17 cellular contexts compared by ENCODE assay signal in the genomic region with DNA sequence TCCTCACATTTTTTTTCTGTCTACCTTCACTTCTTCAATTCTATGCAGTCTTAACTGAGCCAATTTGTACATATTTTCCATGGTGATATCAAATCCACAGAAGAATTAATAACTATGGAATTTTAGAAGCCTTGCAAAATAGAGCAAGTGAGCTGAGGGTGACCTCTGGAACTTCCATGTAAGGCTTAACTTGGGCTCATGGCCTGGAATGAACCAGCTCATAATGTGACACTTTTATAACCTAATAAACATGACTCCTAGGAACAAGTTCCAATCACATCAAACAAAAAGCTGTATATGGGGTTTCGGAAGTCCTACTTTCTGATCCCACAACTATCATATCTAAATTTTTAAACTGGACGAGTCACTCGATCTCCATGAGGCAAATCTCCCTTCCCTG.
DNase-seq lines count a peak whose midpoint lies in the region; ATAC-seq, FAIRE-seq and TF ChIP-seq lines count a peak whose summit lies in the region.
"Had no signal": no experiment of that assay in that cellular context is flagged by ENCODE, and none has a peak within 500 bp of the region (broad histone marks: within the 10 kb centered on the region; RNA-seq: fewer than 3 reads in every experiment).

No MANE protein-coding gene starts in this region.

- H3K27me3 ChIP-seq in body of pancreas = no peaks in the 10 kb centered on the region
- H3K27me3 ChIP-seq in transverse colon = no peaks in the 10 kb centered on the region
- H3K27me3 ChIP-seq: BLaER1 had no signal

- H3K4me1 ChIP-seq in A549 = peaks cover 15% of the 10 kb centered on the region
- no peaks in the 10 kb centered on the region for H3K4me1 ChIP-seq in body of pancreas
- H3K4me1 ChIP-seq in mucosa of descending colon (ENCODE audit: low read depth) = no peaks in the 10 kb centered on the region
- peaks cover 0 to 27% (median 3%) of the 10 kb centered on the region in 4 donors for H3K4me1 ChIP-seq in transverse colon

- intact Hi-C loops in body of pancreas (cut with DNase I) = no loop called here
- intact Hi-C loops in mucosa of descending colon (cut with DNase I, micrococcal nuclease) = no loop called here
- intact Hi-C loops in transverse colon (cut with DNase I; ENCODE audit: low total_unique reads) = no loop called here

- TF ChIP-seq RAD21 in A549 (conservative IDR thresholded peaks at IDR 0.05 in 1 of 2, IDR thresholded peaks at IDR 0.05 in 1 of 2) = no peak

- WGBS in A549 (ENCODE audit: missing lambda C conversion rate) = 91% methylated on average over 3 of the region's 3 CpGs
- 57 to 68% methylated on average over 3 of the region's 3 CpGs for WGBS in body of pancreas, 2 donors
- WGBS in transverse colon (ENCODE audit: low coverage in 1 of 2), 2 donors = 49 to 57% methylated on average over 1 to 3 of the region's 3 CpGs

- CTCF ChIA-PET in A549 (lab: Yijun Ruan, JAX) = interaction anchor here (1.5 to 8.8 kb wide), 6 partner anchors 13 to 989 kb away, joined by 6 to 85 read pairs (median 9); no protein-coding TSS in a partner anchor

- peak; percentile 88 for FAIRE-seq in A549 (lab: Jason Lieb, UNC)
- FAIRE-seq: GM12878, HepG2 had no signal

- ATAC-seq in A549 (no peak), body of pancreas (peak; percentile 89), mucosa of descending colon (peak; percentile 90), GM18520 (IDR thresholded peaks at IDR 0.05; ENCODE audit: unreplicated experiment) (no peak), GM19463 (IDR thresholded peaks at IDR 0.05; ENCODE audit: unreplicated experiment) (no peak)
- ATAC-seq: GM12878, HepG2 had no signal

- TF ChIP-seq POLR2A in A549 (IDR thresholded peaks at IDR 0.05; ENCODE audit: low read length) (no peak), body of pancreas (IDR thresholded peaks at IDR 0.05) (no peak), transverse colon (IDR thresholded peaks at IDR 0.05) (no peak)

- TF ChIP-seq CTCF in A549 (IDR thresholded peaks at IDR 0.05) (no peak), body of pancreas (IDR thresholded peaks at IDR 0.05) (no peak), mucosa of descending colon (IDR thresholded peaks at IDR 0.05) (no peak), transverse colon (IDR thresholded peaks at IDR 0.05) (no peak)

- in situ Hi-C loops in transverse colon (cut with MboI; ENCODE audit: low pct_ligation_motif_present in 1 of 4, low pct_unique_long_range_greater_than_20kb in 1 of 4, low sequenced_read_pairs in 3 of 4) = no loop called here

- TF ChIP-seq EP300 in A549 (IDR thresholded peaks at IDR 0.05) = no peak
- TF ChIP-seq EP300 in transverse colon (IDR thresholded peaks at IDR 0.05; ENCODE audit: low read depth) = no peak

- DNase-seq in A549 (ENCODE audit: low read depth in 1 of 2, low spot score in 1 of 2) (no peak), body of pancreas (peak in 2 of 4 donors; percentile 21 to 37), mucosa of descending colon (peak in 1 of 3 donors; percentile 56), transverse colon (peak; percentile 15), NCI-H2227 (lab: John Stamatoyannopoulos, UW; ENCODE audit: unreplicated experiment) (no peak)
- DNase-seq: Calu3; CD4-positive, alpha-beta memory T cell; DND-41; EL; H9; KG1 had no signal

- peaks cover 8% of the 10 kb centered on the region; the same call in 2 of the 3 replicates for H3K9me3 ChIP-seq in A549
- H3K9me3 ChIP-seq in body of pancreas = no peaks in the 10 kb centered on the region
- no peaks in the 10 kb centered on the region for H3K9me3 ChIP-seq in mucosa of descending colon
- peaks cover 0 to 7% of the 10 kb centered on the region in 2 donors for H3K9me3 ChIP-seq in transverse colon

- H3K4me3 ChIP-seq in A549 (no peak overlapping the region), body of pancreas (no peak overlapping the region), mucosa of descending colon (no peak overlapping the region), transverse colon (no peak overlapping the region)
- H3K4me3 ChIP-seq: BLaER1, GM12878 had no signal

- H3K36me3 ChIP-seq in body of pancreas (replicated peaks in 1 of 2; ENCODE audit: insufficient read depth in 1 of 2, low read depth in 2 of 2) (no peaks in the 10 kb centered on the region), mucosa of descending colon (ENCODE audit: low read depth) (no peaks in the 10 kb centered on the region), transverse colon (no peaks in the 10 kb centered on the region)
- H3K36me3 ChIP-seq: BLaER1 had no signal

- POLR2A ChIA-PET in A549 (lab: Yijun Ruan, JAX) = no interaction called here

- no peak overlapping the region for H3K4me2 ChIP-seq in A549
- H3K4me2 ChIP-seq: BLaER1 had no signal

- H3K27ac ChIP-seq in A549 = no peak overlapping the region
- H3K27ac ChIP-seq in body of pancreas = peak overlapping the region in 3 of 4 donors; percentile 32 to 41 (median 36)
- H3K27ac ChIP-seq in transverse colon = no peak overlapping the region
- H3K27ac ChIP-seq: 22Rv1, BLaER1 had no signal

TF ChIP-seq in A549, 52 proteins besides CTCF, POLR2A, EP300 and RAD21:
- no peak for TF ChIP-seq ESRRA (IDR thresholded peaks at IDR 0.05; ENCODE audit: borderline replicate concordance, low read length)
- TF ChIP-seq HOXB13 (CRISPR knock-in tag; IDR thresholded peaks at IDR 0.05; ENCODE audit: low read depth) = no peak
- no peak for TF ChIP-seq NR3C1 (IDR thresholded peaks at IDR 0.05)
- no peak for TF ChIP-seq CHD2 (IDR thresholded peaks at IDR 0.05; ENCODE audit: low read length, partially characterized antibody)
- no peak for TF ChIP-seq BHLHE40 (IDR thresholded peaks at IDR 0.05; ENCODE audit: low read depth, low read length)
- no peak for TF ChIP-seq RFX5 (IDR thresholded peaks at IDR 0.05)
- no peak for TF ChIP-seq ZFP36 (IDR thresholded peaks at IDR 0.05; ENCODE audit: borderline replicate concordance, partially characterized antibody)
- no peak for TF ChIP-seq ZSCAN20 (CRISPR knock-in tag; IDR thresholded peaks at IDR 0.05)
- TF ChIP-seq FOSL2 (IDR thresholded peaks at IDR 0.05) = no peak
- TF ChIP-seq FOSL2 (CRISPR knock-in tag; IDR thresholded peaks at IDR 0.05) = no peak
- no peak for TF ChIP-seq FOSB (CRISPR knock-in tag; IDR thresholded peaks at IDR 0.05)

Comparison
In these comparisons a context has a peak if more than half of its experiments do, and no peak if none do; other contexts are left out.
1. ATAC-seq: peak in body of pancreas (single experiment) and mucosa of descending colon (single experiment); none in A549 (0 of 2), GM18520 (single experiment) and GM19463 (single experiment).
2. H3K27ac ChIP-seq: peak in body of pancreas (3 of 4); none in A549 (0 of 2) and transverse colon (0 of 4).